ENCODE assay signal across 8 cellular contexts in genomic region chr20:13819885-13820645, GRCh38. TPM values are rescaled to one million over a fixed set of nuclear protein-coding genes. Genes with fewer than 3 reads are reported as not detected.
A peak's percentile ranks its signal among the peaks of the same experiment; 100 is the strongest.
DNase-seq lines count a peak whose midpoint lies in the region; ATAC-seq and TF ChIP-seq lines count a peak whose summit lies in the region.

No MANE protein-coding gene starts in this region.

- WGBS in prostate gland, result 28% methylated on average over 5 of the region's 5 CpGs

- no peaks in the 10 kb centered on the region for H3K4me1 ChIP-seq in prostate gland (replicated peaks)

- H3K27me3 ChIP-seq in prostate gland (replicated peaks; ENCODE audit: insufficient read depth), result no peaks in the 10 kb centered on the region

- intact Hi-C loops in prostate gland (cut with DNase I), result loop anchor here (2.0 to 5.0 kb wide), 2 partner anchors 57 to 235 kb away; no protein-coding TSS in a partner anchor

- ATAC-seq in GM19328 (IDR thresholded peaks at IDR 0.05; ENCODE audit: unreplicated experiment) (peak; percentile 77), HG03175 (IDR thresholded peaks at IDR 0.05; ENCODE audit: unreplicated experiment) (peak; percentile 84)

- H3K4me1 Mint-ChIP-seq in activated CD4-positive, alpha-beta T cell treated with anti-CD3 and anti-CD28 coated beads, Interleukin-2, amount 10 ng/mL, durations not matched to agents 7 days and 5 days, result no peaks in the 10 kb centered on the region

- no peaks in the 10 kb centered on the region for H3K27me3 Mint-ChIP-seq in activated CD4-positive, alpha-beta T cell treated with anti-CD3 and anti-CD28 coated beads, Interleukin-2, amount 10 ng/mL, durations not matched to agents 7 days and 5 days

- CTCF ChIA-PET in activated CD4-positive, alpha-beta T cell treated with anti-CD3 and anti-CD28 coated beads, Interleukin-2, amount 10 ng/mL, durations not matched to agents 7 days and 5 days (lab: Charles Lee), result interaction anchor here (0.6 to 1.6 kb wide), 4 partner anchors 9 to 543 kb away, joined by 3 to 4 read pairs (median 3); no protein-coding TSS in a partner anchor

- no peaks in the 10 kb centered on the region for H3K9me3 Mint-ChIP-seq in activated CD4-positive, alpha-beta T cell treated with anti-CD3 and anti-CD28 coated beads, Interleukin-2, amount 10 ng/mL, durations not matched to agents 7 days and 5 days

- peaks cover 0 to 5% of the 10 kb centered on the region in 2 donors for H3K36me3 ChIP-seq in prostate gland

- no peak overlapping the region for H3K27ac ChIP-seq in prostate gland

- no peaks in the 10 kb centered on the region for H3K9me3 ChIP-seq in prostate gland

- TF ChIP-seq POLR2A in prostate gland (IDR thresholded peaks at IDR 0.05), result no peak

- H3K36me3 Mint-ChIP-seq in activated CD4-positive, alpha-beta T cell treated with anti-CD3 and anti-CD28 coated beads, Interleukin-2, amount 10 ng/mL, durations not matched to agents 7 days and 5 days (ENCODE audit: low read depth), result peaks cover 21% of the 10 kb centered on the region

- no peak overlapping the region for H3K4me3 Mint-ChIP-seq in activated CD4-positive, alpha-beta T cell treated with anti-CD3 and anti-CD28 coated beads, Interleukin-2, amount 10 ng/mL, durations not matched to agents 7 days and 5 days

- H3K4me3 ChIP-seq in prostate gland, result no peak overlapping the region

- TF ChIP-seq CTCF in prostate gland (IDR thresholded peaks at IDR 0.05), result peak; percentile 57 to 86 (median 75)

- POLR2A ChIA-PET in activated CD4-positive, alpha-beta T cell treated with anti-CD3 and anti-CD28 coated beads, Interleukin-2, amount 10 ng/mL, durations not matched to agents 7 days and 5 days (lab: Charles Lee), result no interaction called here

- H3K27ac Mint-ChIP-seq in activated CD4-positive, alpha-beta T cell treated with anti-CD3 and anti-CD28 coated beads, Interleukin-2, amount 10 ng/mL, durations not matched to agents 7 days and 5 days, result no peak overlapping the region

- DNase-seq in DMS153 (lab: John Stamatoyannopoulos, UW) (peak; percentile 52), NCI-H2196 (lab: John Stamatoyannopoulos, UW; ENCODE audit: unreplicated experiment) (peak; percentile 77), foreskin melanocyte (peak; percentile 14), prostate gland (ENCODE audit: low spot score) (peak; percentile 16), middle frontal gyrus (ENCODE audit: extremely low spot score, low spot score) (no peak)
- peak; percentile 10 for DNase-seq in activated CD4-positive, alpha-beta T cell treated with anti-CD3 and anti-CD28 coated beads, Interleukin-2, amount 10 ng/mL, durations not matched to agents 7 days and 5 days

RNA-seq across cellular contexts. Expression of gene NDUFAF5, which starts 35.2 kb away (rescaled TPM):
- total RNA-seq in activated CD4-positive, alpha-beta T cell treated with anti-CD3 and anti-CD28 coated beads, Interleukin-2, amount 10 ng/mL, durations not matched to agents 7 days and 5 days, result 10 to 100 TPM; 21.2 to 25.4 TPM
- 10 to 100 TPM; 15.3 to 17.5 TPM for total RNA-seq in prostate gland

RNA-seq across cellular contexts. Expression of gene ESF1, which starts 35.3 kb away (rescaled TPM):
- total RNA-seq in activated CD4-positive, alpha-beta T cell treated with anti-CD3 and anti-CD28 coated beads, Interleukin-2, amount 10 ng/mL, durations not matched to agents 7 days and 5 days, result 10 to 100 TPM; 12.4 to 12.7 TPM
- 10 to 100 TPM in 1 of 2 donors, 1 to 10 TPM in 1; 6.2 to 13.3 TPM for total RNA-seq in prostate gland
